18 cellular contexts compared by ENCODE assay signal in genomic region chr11:30501744-30502143, GRCh38.
DNase-seq lines count a peak whose midpoint lies in the region; ATAC-seq and TF ChIP-seq lines count a peak whose summit lies in the region.
"Had no signal": no experiment of that assay in that cellular context is flagged by ENCODE, and none has a peak within 500 bp of the region (broad histone marks: within the 10 kb centered on the region; RNA-seq: fewer than 3 reads in every experiment).

No MANE protein-coding gene starts in this region.

- no peak for TF ChIP-seq POLR2A in thyroid gland (IDR thresholded peaks at IDR 0.05)

- H3K9ac ChIP-seq in BLaER1 treated with 17β-estradiol and CSF1 and Interleukin-3, amounts not matched to agents 10 nM and 100 nM, result no peak overlapping the region
- H3K9ac ChIP-seq: BLaER1 had no signal

- WGBS in thyroid gland, 2 donors, result 32 to 47% methylated on average over 2 of the region's 2 CpGs

- peaks cover 20% of the 10 kb centered on the region for H3K4me1 ChIP-seq in left ventricle myocardium inferior
- peaks cover 0 to 9% (median 5%) of the 10 kb centered on the region in 10 experiments; a peak in 10 of 20 replicates for H3K4me1 ChIP-seq in BLaER1 treated with 17β-estradiol and CSF1 and Interleukin-3, amounts not matched to agents 10 nM and 100 nM
- peaks cover 37% of the 10 kb centered on the region in 2 donors for H3K4me1 ChIP-seq in thyroid gland
- H3K4me1 ChIP-seq: BE2C, Caco-2 had no signal

- H3K4me2 ChIP-seq in BLaER1 treated with 17β-estradiol and CSF1 and Interleukin-3, amounts not matched to agents 10 nM and 100 nM, result peak overlapping the region in 6 of 11 experiments; percentile 5 to 34 (median 18); a peak in 3 of 22 replicates
- H3K4me2 ChIP-seq: BLaER1 had no signal

- DNase-seq in left ventricle myocardium inferior (peak; percentile 26), left cardiac atrium (no peak), fibroblast of peridontal ligament (ENCODE audit: extremely low read depth) (peak; percentile 21), thyroid gland (no peak), LoVo (ENCODE audit: low spot score) (no peak), T-helper 2 cell (no peak)
- DNase-seq: 8988T; ACHN; BE2C; Caco-2; Calu3; CD4-positive, alpha-beta T cell; CD8-positive, alpha-beta T cell; DMS79 treated with DMSO at 0.1 percent for 48 hours; GF-D8 had no signal

- H3K27ac ChIP-seq in left ventricle myocardium inferior (replicated peaks) (peak overlapping the region; percentile 17), thyroid gland (peak overlapping the region in 2 of 3 donors; percentile 12 to 25)
- no peak overlapping the region for H3K27ac ChIP-seq in BLaER1 treated with 17β-estradiol and CSF1 and Interleukin-3, amounts not matched to agents 10 nM and 100 nM
- H3K27ac ChIP-seq: BLaER1, C4-2B had no signal

- no peaks in the 10 kb centered on the region; a peak in 1 of 22 replicates for H4K20me1 ChIP-seq in BLaER1 treated with 17β-estradiol and CSF1 and Interleukin-3, amounts not matched to agents 10 nM and 100 nM

- H3K9me3 ChIP-seq in left ventricle myocardium inferior (replicated peaks) (no peaks in the 10 kb centered on the region), thyroid gland (no peaks in the 10 kb centered on the region)
- no peaks in the 10 kb centered on the region for H3K9me3 ChIP-seq in BLaER1 treated with 17β-estradiol and CSF1 and Interleukin-3, amounts not matched to agents 10 nM and 100 nM (replicated peaks in 1 of 11)
- H3K9me3 ChIP-seq: BE2C, BLaER1, Caco-2 had no signal

- TF ChIP-seq CTCF in left ventricle myocardium inferior (IDR thresholded peaks at IDR 0.05; ENCODE audit: borderline replicate concordance) (no peak), thyroid gland (IDR thresholded peaks at IDR 0.05) (no peak)

- intact Hi-C loops in left ventricle myocardium inferior (cut with micrococcal nuclease) (no loop called here), left cardiac atrium (cut with DNase I) (no loop called here), thyroid gland (cut with DNase I) (no loop called here)

- no peak for ATAC-seq in left cardiac atrium
- ATAC-seq: CD8-positive, alpha-beta T cell had no signal

- H3K27me3 ChIP-seq in left ventricle myocardium inferior (ENCODE audit: low read depth) (no peaks in the 10 kb centered on the region), thyroid gland (no peaks in the 10 kb centered on the region)
- no peaks in the 10 kb centered on the region for H3K27me3 ChIP-seq in BLaER1 treated with 17β-estradiol and CSF1 and Interleukin-3, amounts not matched to agents 10 nM and 100 nM
- H3K27me3 ChIP-seq: BE2C, BLaER1 had no signal

- H3K36me3 ChIP-seq in left ventricle myocardium inferior (no peaks in the 10 kb centered on the region), thyroid gland (no peaks in the 10 kb centered on the region)
- peaks cover 0 to 3% (median 0%) of the 10 kb centered on the region in 11 experiments; a peak in 1 of 22 replicates for H3K36me3 ChIP-seq in BLaER1 treated with 17β-estradiol and CSF1 and Interleukin-3, amounts not matched to agents 10 nM and 100 nM
- H3K36me3 ChIP-seq: BE2C, BLaER1 had no signal

- no peak overlapping the region for H3K4me3 ChIP-seq in left ventricle myocardium inferior
- H3K4me3 ChIP-seq in BLaER1 treated with 17β-estradiol and CSF1 and Interleukin-3, amounts not matched to agents 10 nM and 100 nM, result no peak overlapping the region
- H3K4me3 ChIP-seq in thyroid gland (replicated peaks in 1 of 3), result no peak overlapping the region
- H3K4me3 ChIP-seq: BLaER1 had no signal

Comparison
In these comparisons a context has a peak if more than half of its experiments do, and no peak if none do; other contexts are left out.
1. DNase-seq: peak in left ventricle myocardium inferior (single experiment) and fibroblast of peridontal ligament (single experiment); none in left cardiac atrium (single experiment), thyroid gland (0 of 2), LoVo (single experiment) and T-helper 2 cell (0 of 5).
2. H3K27ac ChIP-seq: peak in left ventricle myocardium inferior (single experiment) and thyroid gland (2 of 3); none in BLaER1 treated with 17β-estradiol and CSF1 and Interleukin-3, amounts not matched to agents 10 nM and 100 nM (0 of 11).